Comparison of ENCODE assay signal across 8 cellular contexts in genomic region chr19:6516659-6517291, GRCh38. TPM values are rescaled to one million over a fixed set of nuclear protein-coding genes. Genes with fewer than 3 reads are reported as not detected.
DNase-seq lines count a peak whose midpoint lies in the region; ATAC-seq, FAIRE-seq and TF ChIP-seq lines count a peak whose summit lies in the region.

No MANE protein-coding gene starts in this region.

- TF ChIP-seq CTCF in GM13977 (IDR thresholded peaks at IDR 0.05; ENCODE audit: extremely low read depth, insufficient read depth, missing control alignments) (peak; percentile 95), HepG2 (CRISPR knock-in tag; IDR thresholded peaks at IDR 0.05) (peak; percentile 98)

- TF ChIP-seq POLR2A in HepG2 (IDR thresholded peaks at IDR 0.05; ENCODE audit: insufficient read depth in 1 of 2, low read depth in 2 of 2, low read length in 2 of 2) = no peak

- no peaks in the 10 kb centered on the region for H4K20me1 ChIP-seq in HepG2 (ENCODE audit: insufficient read depth, low read length)

- H3K27ac ChIP-seq in HepG2 (ENCODE audit: extremely low read length, insufficient read depth, low read length) = no peak overlapping the region

- ATAC-seq in HG03097 (IDR thresholded peaks at IDR 0.05; ENCODE audit: low FRiP score, unreplicated experiment) (peak; percentile 43), HepG2 (peak; percentile 96)

- H3K4me1 ChIP-seq in HepG2 (ENCODE audit: insufficient read depth, low read length) = peaks cover 46% of the 10 kb centered on the region

- H3K4me1 Mint-ChIP-seq in dendritic cell treated with granulocyte-macrophage colony-stimulating factor and Interleukin-4, amounts not matched to agents 40 ng/mL and 50 ng/mL, for 4 days (ENCODE audit: low read depth) = peaks cover 39% of the 10 kb centered on the region

- BruUV-seq in HepG2 (replicated peaks; lab: Mats Ljungman, UMichigan) = no TSS peak

- H3K4me2 ChIP-seq in HepG2 (ENCODE audit: low read depth, low read length) = peak overlapping the region; percentile 97

- FAIRE-seq in HepG2 (lab: Jason Lieb, UNC) = no peak

- no peaks in the 10 kb centered on the region for H3K36me3 ChIP-seq in HepG2 (replicated peaks in 1 of 2; ENCODE audit: control insufficient read depth in 1 of 2, insufficient read depth in 2 of 2, low read length in 2 of 2)

- no peaks in the 10 kb centered on the region; a peak in 1 of 5 replicates for H3K27me3 ChIP-seq in HepG2 (ENCODE audit: control insufficient read depth in 1 of 2, insufficient read depth in 2 of 2, low read length in 2 of 2)

- DNase-seq in GM13977 (ENCODE audit: low spot score) (peak; percentile 83), NCI-H526 (lab: John Stamatoyannopoulos, UW) (peak; percentile 71 to 90), HepG2 (ENCODE audit: low spot score) (peak; percentile 60), NCI-H187 treated with DMSO at 0.1 percent for 48 hours (lab: John Stamatoyannopoulos, UW) (no peak)
- peak; percentile 93 for DNase-seq in activated CD4-positive, alpha-beta T cell treated with anti-CD3 and anti-CD28 coated beads, Interleukin-2, amount 50 U/mL, for 1 hour
- peak; percentile 90 for DNase-seq in stimulated activated CD4-positive, alpha-beta T cell treated with anti-CD3 and anti-CD28 coated beads, Interleukin-1b, Interleukin-23, amount 100 ng/mL, for 48 hours

- intact Hi-C loops in dendritic cell treated with granulocyte-macrophage colony-stimulating factor and Interleukin-4, amounts not matched to agents 40 ng/mL and 50 ng/mL, for 4 days (cut with micrococcal nuclease) = loop anchor here (2.0 kb wide), 3 partner anchors 116 to 346 kb away; partner anchors contain the start of gene GPR108
- intact Hi-C loops in HepG2 (cut with micrococcal nuclease; ENCODE audit: unreplicated experiment) = loop anchor here (2.0 kb wide), 2 partner anchors 116 to 346 kb away; no protein-coding TSS in a partner anchor

- WGBS in HepG2 (ENCODE audit: low lambda C conversion rate) = 0% methylated on average over 13 of the region's 38 CpGs

- no peak for TF ChIP-seq EP300 in HepG2 (IDR thresholded peaks at IDR 0.05; ENCODE audit: low read depth in 2 of 2, low read length in 2 of 2)
- TF ChIP-seq EP300 in HepG2 (CRISPR knock-in tag; IDR thresholded peaks at IDR 0.05; ENCODE audit: borderline replicate concordance) = no peak

- CTCF ChIA-PET in HepG2 (lab: Yijun Ruan, JAX; ENCODE audit: low intra/inter-chr PET ratio, low total read pairs) = interaction anchor here (1.4 to 2.4 kb wide), 2 partner anchors 35 to 116 kb away, joined by 3 to 24 read pairs; partner anchors contain the start of gene DENND1C

- no peaks in the 10 kb centered on the region for H3K9me3 ChIP-seq in HepG2 (ENCODE audit: low read length)

- peak overlapping the region; percentile 87 for H3K4me3 Mint-ChIP-seq in dendritic cell treated with granulocyte-macrophage colony-stimulating factor and Interleukin-4, amounts not matched to agents 40 ng/mL and 50 ng/mL, for 4 days

- peak overlapping the region; percentile 85 for H3K27ac Mint-ChIP-seq in dendritic cell treated with granulocyte-macrophage colony-stimulating factor and Interleukin-4, amounts not matched to agents 40 ng/mL and 50 ng/mL, for 4 days

- H3K9me3 Mint-ChIP-seq in dendritic cell treated with granulocyte-macrophage colony-stimulating factor and Interleukin-4, amounts not matched to agents 40 ng/mL and 50 ng/mL, for 4 days = no peaks in the 10 kb centered on the region

- no peak overlapping the region for H2AFZ ChIP-seq in HepG2 (ENCODE audit: low read length)

- peaks cover 35% of the 10 kb centered on the region for H3K27me3 Mint-ChIP-seq in dendritic cell treated with granulocyte-macrophage colony-stimulating factor and Interleukin-4, amounts not matched to agents 40 ng/mL and 50 ng/mL, for 4 days

- peak; percentile 93 for TF ChIP-seq RAD21 in HepG2 (CRISPR knock-in tag; IDR thresholded peaks at IDR 0.05)

- H3K4me3 ChIP-seq in HepG2 (replicated peaks in 1 of 3; ENCODE audit: insufficient read depth in 1 of 3, low read depth in 2 of 3, low read length in 3 of 3) = peak overlapping the region; percentile 54 to 88 (median 78); a peak in 5 of 6 replicates

- in situ Hi-C loops in GM13977 (cut with MboI; ENCODE audit: low pct_unique_long_range_greater_than_20kb, low sequenced_read_pairs, unreplicated experiment) (loop anchor here (5.0 to 25.0 kb wide), 2 partner anchors 116 to 346 kb away; no protein-coding TSS in a partner anchor), HepG2 (cut with HindIII; ENCODE audit: extremely low pct_ligation_motif_present, low pct_unique_long_range_greater_than_20kb) (loop anchor here (5.0 kb wide), 1 partner anchor 116 kb away; no protein-coding TSS in a partner anchor)

- H3K79me2 ChIP-seq in HepG2 (ENCODE audit: insufficient read depth, low read length) = no peaks in the 10 kb centered on the region

- POLR2A ChIA-PET in HepG2 (lab: Yijun Ruan, JAX) = interaction anchor here (0.9 to 1.6 kb wide), 5 partner anchors 9 to 221 kb away, joined by 3 to 8 read pairs (median 4); partner anchors contain the start of genes C3, GPR108, KHSRP and TNFSF9

- peaks cover 12% of the 10 kb centered on the region for H3K36me3 Mint-ChIP-seq in dendritic cell treated with granulocyte-macrophage colony-stimulating factor and Interleukin-4, amounts not matched to agents 40 ng/mL and 50 ng/mL, for 4 days (ENCODE audit: low read depth)

- H3K9ac ChIP-seq in HepG2 (ENCODE audit: insufficient read depth, low read depth, low read length) = peak overlapping the region; percentile 57

RNA-seq across cellular contexts. Expression of gene TNFSF9, which starts 14.1 kb away (rescaled TPM):
- total RNA-seq in HepG2 (2016; rRNA removed; fragmentation: Illumina TruSeq; extraction: Trizol) = 0.20 and 1.0 TPM in 2 replicates
- total RNA-seq in HepG2 (2016; cell fraction: cytosol; rRNA removed; fragmentation: Illumina TruSeq; extraction: Trizol; ENCODE audit: low read depth) = 0.26 and 0.30 TPM in 2 replicates
- total RNA-seq in HepG2 (2016; cell fraction: insoluble cytoplasmic fraction; rRNA removed; fragmentation: Illumina TruSeq; extraction: Trizol) = 0.25 and 0.84 TPM in 2 replicates
- 0.49 and 0.62 TPM in 2 replicates for total RNA-seq in HepG2 (2016; cell fraction: membrane; rRNA removed; fragmentation: Illumina TruSeq; extraction: Trizol)
- 0.78 and 0.90 TPM in 2 replicates for total RNA-seq in HepG2 (2016; cell fraction: nucleus; rRNA removed; fragmentation: Illumina TruSeq; extraction: Trizol)
- polyA plus RNA-seq in HepG2 (2011; rRNA removed) = 1.5 and 1.8 TPM in 2 replicates
- polyA plus RNA-seq in HepG2 (2011; cell fraction: cytosol; rRNA removed) = 1.0 and 1.7 TPM in 2 replicates
- 1.2 and 1.4 TPM in 2 replicates for polyA plus RNA-seq in HepG2 (2011; cell fraction: nucleus; rRNA removed)
- 1.5 and 2.6 TPM in 2 replicates for polyA plus RNA-seq in HepG2 (2012)
- 0.10 and 0.31 TPM in 2 replicates for polyA plus RNA-seq in HepG2 (2016; cell fraction: cytosol; fragmentation: Illumina TruSeq; extraction: Trizol; ENCODE audit: low read depth)
- polyA plus RNA-seq in HepG2 (2016; cell fraction: insoluble cytoplasmic fraction; fragmentation: Illumina TruSeq; extraction: Trizol; ENCODE audit: low read depth) = 0.24 and 0.45 TPM in 2 replicates
- 0.22 and 0.38 TPM in 2 replicates for polyA plus RNA-seq in HepG2 (2016; cell fraction: membrane; fragmentation: Illumina TruSeq; extraction: Trizol; ENCODE audit: low read depth)
- polyA plus RNA-seq in HepG2 (2016; cell fraction: nucleus; fragmentation: Illumina TruSeq; extraction: Trizol; ENCODE audit: insufficient read depth, low read depth) = 1.9 and 2.1 TPM in 2 replicates
- 1.4 and 15.3 TPM in 2 replicates for polyA minus RNA-seq in HepG2 (2011; rRNA and poly(A)+ RNA removed; ENCODE audit: low replicate concordance)
- 0.40 and 1.7 TPM in 2 replicates for polyA minus RNA-seq in HepG2 (2011; cell fraction: cytosol; rRNA and poly(A)+ RNA removed)
- polyA minus RNA-seq in HepG2 (2011; cell fraction: nucleus; rRNA and poly(A)+ RNA removed) = 1.2 and 1.5 TPM in 2 replicates

RNA-seq across cellular contexts. Expression of gene TUBB4A, which starts 14.7 kb away (rescaled TPM):
- total RNA-seq in HepG2 (2016; rRNA removed; fragmentation: Illumina TruSeq; extraction: Trizol) = not detected in 2 replicates
- total RNA-seq in HepG2 (2016; cell fraction: cytosol; rRNA removed; fragmentation: Illumina TruSeq; extraction: Trizol; ENCODE audit: low read depth) = not detected in 2 replicates
- not detected in 2 replicates for total RNA-seq in HepG2 (2016; cell fraction: insoluble cytoplasmic fraction; rRNA removed; fragmentation: Illumina TruSeq; extraction: Trizol)
- not detected in 2 replicates for total RNA-seq in HepG2 (2016; cell fraction: membrane; rRNA removed; fragmentation: Illumina TruSeq; extraction: Trizol)
- not detected in 2 replicates for total RNA-seq in HepG2 (2016; cell fraction: nucleus; rRNA removed; fragmentation: Illumina TruSeq; extraction: Trizol)
- 0.21 TPM in 1 of 2 replicates, not detected in the other for polyA plus RNA-seq in HepG2 (2011; rRNA removed)
- 0.18 TPM in 1 of 2 replicates, not detected in the other for polyA plus RNA-seq in HepG2 (2011; cell fraction: cytosol; rRNA removed)
- 0.12 TPM in 1 of 2 replicates, not detected in the other for polyA plus RNA-seq in HepG2 (2011; cell fraction: nucleus; rRNA removed)
- polyA plus RNA-seq in HepG2 (2012) = 0.16 and 0.45 TPM in 2 replicates
- polyA plus RNA-seq in HepG2 (2016; cell fraction: cytosol; fragmentation: Illumina TruSeq; extraction: Trizol; ENCODE audit: low read depth) = not detected in 2 replicates
- polyA plus RNA-seq in HepG2 (2016; cell fraction: insoluble cytoplasmic fraction; fragmentation: Illumina TruSeq; extraction: Trizol; ENCODE audit: low read depth) = not detected in 2 replicates
- 0.09 TPM in 1 of 2 replicates, not detected in the other for polyA plus RNA-seq in HepG2 (2016; cell fraction: membrane; fragmentation: Illumina TruSeq; extraction: Trizol; ENCODE audit: low read depth)
- polyA plus RNA-seq in HepG2 (2016; cell fraction: nucleus; fragmentation: Illumina TruSeq; extraction: Trizol; ENCODE audit: insufficient read depth, low read depth) = not detected in 2 replicates
- polyA minus RNA-seq in HepG2 (2011; rRNA and poly(A)+ RNA removed; ENCODE audit: low replicate concordance) = 1.1 TPM in 1 of 2 replicates, not detected in the other
- polyA minus RNA-seq in HepG2 (2011; cell fraction: cytosol; rRNA and poly(A)+ RNA removed) = not detected in 2 replicates
- polyA minus RNA-seq in HepG2 (2011; cell fraction: nucleus; rRNA and poly(A)+ RNA removed) = 0.26 TPM in 1 of 2 replicates, not detected in the other

RNA-seq across cellular contexts. Expression of gene DENND1C, which starts 35.2 kb away (rescaled TPM):
- 0.04 TPM in 1 of 2 replicates, not detected in the other for total RNA-seq in HepG2 (2016; rRNA removed; fragmentation: Illumina TruSeq; extraction: Trizol)
- not detected in 2 replicates for total RNA-seq in HepG2 (2016; cell fraction: cytosol; rRNA removed; fragmentation: Illumina TruSeq; extraction: Trizol; ENCODE audit: low read depth)
- total RNA-seq in HepG2 (2016; cell fraction: insoluble cytoplasmic fraction; rRNA removed; fragmentation: Illumina TruSeq; extraction: Trizol) = 0.15 and 0.17 TPM in 2 replicates
- total RNA-seq in HepG2 (2016; cell fraction: membrane; rRNA removed; fragmentation: Illumina TruSeq; extraction: Trizol) = 0.21 TPM in 1 of 2 replicates, not detected in the other
- 0.13 TPM in 1 of 2 replicates, not detected in the other for total RNA-seq in HepG2 (2016; cell fraction: nucleus; rRNA removed; fragmentation: Illumina TruSeq; extraction: Trizol)
- polyA plus RNA-seq in HepG2 (2011; rRNA removed) = 0.73 and 0.90 TPM in 2 replicates
- polyA plus RNA-seq in HepG2 (2011; cell fraction: cytosol; rRNA removed) = 0.44 and 0.58 TPM in 2 replicates
- 1.4 and 1.9 TPM in 2 replicates for polyA plus RNA-seq in HepG2 (2011; cell fraction: nucleus; rRNA removed)
- 6.9 and 8.3 TPM in 2 replicates for polyA plus RNA-seq in HepG2 (2012)
- polyA plus RNA-seq in HepG2 (2016; cell fraction: cytosol; fragmentation: Illumina TruSeq; extraction: Trizol; ENCODE audit: low read depth) = 0.07 and 0.09 TPM in 2 replicates
- 0.15 and 0.23 TPM in 2 replicates for polyA plus RNA-seq in HepG2 (2016; cell fraction: insoluble cytoplasmic fraction; fragmentation: Illumina TruSeq; extraction: Trizol; ENCODE audit: low read depth)
- 0.22 and 0.23 TPM in 2 replicates for polyA plus RNA-seq in HepG2 (2016; cell fraction: membrane; fragmentation: Illumina TruSeq; extraction: Trizol; ENCODE audit: low read depth)
- polyA plus RNA-seq in HepG2 (2016; cell fraction: nucleus; fragmentation: Illumina TruSeq; extraction: Trizol; ENCODE audit: insufficient read depth, low read depth) = 0.51 and 1.3 TPM in 2 replicates
- polyA minus RNA-seq in HepG2 (2011; rRNA and poly(A)+ RNA removed; ENCODE audit: low replicate concordance) = 0.14 and 0.19 TPM in 2 replicates
- polyA minus RNA-seq in HepG2 (2011; cell fraction: cytosol; rRNA and poly(A)+ RNA removed) = not detected in 2 replicates
- polyA minus RNA-seq in HepG2 (2011; cell fraction: nucleus; rRNA and poly(A)+ RNA removed) = 0.13 and 0.87 TPM in 2 replicates

RNA-seq across cellular contexts. Expression of gene CRB3, which starts 52.7 kb away (rescaled TPM):
- total RNA-seq in HepG2 (2016; rRNA removed; fragmentation: Illumina TruSeq; extraction: Trizol) = 21.9 and 25.6 TPM in 2 replicates
- total RNA-seq in HepG2 (2016; cell fraction: cytosol; rRNA removed; fragmentation: Illumina TruSeq; extraction: Trizol; ENCODE audit: low read depth) = 34.9 and 45.5 TPM in 2 replicates
- 20.4 and 26.4 TPM in 2 replicates for total RNA-seq in HepG2 (2016; cell fraction: insoluble cytoplasmic fraction; rRNA removed; fragmentation: Illumina TruSeq; extraction: Trizol)
- 39.1 and 47.5 TPM in 2 replicates for total RNA-seq in HepG2 (2016; cell fraction: membrane; rRNA removed; fragmentation: Illumina TruSeq; extraction: Trizol)
- 16.4 and 16.8 TPM in 2 replicates for total RNA-seq in HepG2 (2016; cell fraction: nucleus; rRNA removed; fragmentation: Illumina TruSeq; extraction: Trizol)
- polyA plus RNA-seq in HepG2 (2011; rRNA removed) = 10.6 and 12.5 TPM in 2 replicates
- 13.5 and 23.8 TPM in 2 replicates for polyA plus RNA-seq in HepG2 (2011; cell fraction: cytosol; rRNA removed)
- 15.9 and 16.5 TPM in 2 replicates for polyA plus RNA-seq in HepG2 (2011; cell fraction: nucleus; rRNA removed)
- 5.0 and 7.1 TPM in 2 replicates for polyA plus RNA-seq in HepG2 (2012)
- polyA plus RNA-seq in HepG2 (2016; cell fraction: cytosol; fragmentation: Illumina TruSeq; extraction: Trizol; ENCODE audit: low read depth) = 39.3 and 47.3 TPM in 2 replicates
- 17.8 and 19.5 TPM in 2 replicates for polyA plus RNA-seq in HepG2 (2016; cell fraction: insoluble cytoplasmic fraction; fragmentation: Illumina TruSeq; extraction: Trizol; ENCODE audit: low read depth)
- polyA plus RNA-seq in HepG2 (2016; cell fraction: membrane; fragmentation: Illumina TruSeq; extraction: Trizol; ENCODE audit: low read depth) = 32.7 and 32.9 TPM in 2 replicates
- polyA plus RNA-seq in HepG2 (2016; cell fraction: nucleus; fragmentation: Illumina TruSeq; extraction: Trizol; ENCODE audit: insufficient read depth, low read depth) = 21.1 and 24.5 TPM in 2 replicates
- polyA minus RNA-seq in HepG2 (2011; rRNA and poly(A)+ RNA removed; ENCODE audit: low replicate concordance) = 4.1 and 21.4 TPM in 2 replicates
- 6.7 and 8.7 TPM in 2 replicates for polyA minus RNA-seq in HepG2 (2011; cell fraction: cytosol; rRNA and poly(A)+ RNA removed)
- 3.2 and 4.1 TPM in 2 replicates for polyA minus RNA-seq in HepG2 (2011; cell fraction: nucleus; rRNA and poly(A)+ RNA removed)

RNA-seq across cellular contexts. Expression of gene SLC25A23, which starts 57.2 kb away (rescaled TPM):
- total RNA-seq in HepG2 (2016; rRNA removed; fragmentation: Illumina TruSeq; extraction: Trizol) = 15.2 and 16.5 TPM in 2 replicates
- total RNA-seq in HepG2 (2016; cell fraction: cytosol; rRNA removed; fragmentation: Illumina TruSeq; extraction: Trizol; ENCODE audit: low read depth) = 26.3 and 28.9 TPM in 2 replicates
- 13.3 and 14.6 TPM in 2 replicates for total RNA-seq in HepG2 (2016; cell fraction: insoluble cytoplasmic fraction; rRNA removed; fragmentation: Illumina TruSeq; extraction: Trizol)
- 50.4 and 52.4 TPM in 2 replicates for total RNA-seq in HepG2 (2016; cell fraction: membrane; rRNA removed; fragmentation: Illumina TruSeq; extraction: Trizol)
- total RNA-seq in HepG2 (2016; cell fraction: nucleus; rRNA removed; fragmentation: Illumina TruSeq; extraction: Trizol) = 9.1 and 11.0 TPM in 2 replicates
- polyA plus RNA-seq in HepG2 (2011; rRNA removed) = 12.4 and 13.2 TPM in 2 replicates
- polyA plus RNA-seq in HepG2 (2011; cell fraction: cytosol; rRNA removed) = 12.8 and 15.5 TPM in 2 replicates
- polyA plus RNA-seq in HepG2 (2011; cell fraction: nucleus; rRNA removed) = 19.1 and 20.9 TPM in 2 replicates
- polyA plus RNA-seq in HepG2 (2012) = 19.4 and 21.6 TPM in 2 replicates
- 47.4 and 51.9 TPM in 2 replicates for polyA plus RNA-seq in HepG2 (2016; cell fraction: cytosol; fragmentation: Illumina TruSeq; extraction: Trizol; ENCODE audit: low read depth)
- 30.3 and 41.9 TPM in 2 replicates for polyA plus RNA-seq in HepG2 (2016; cell fraction: insoluble cytoplasmic fraction; fragmentation: Illumina TruSeq; extraction: Trizol; ENCODE audit: low read depth)
- polyA plus RNA-seq in HepG2 (2016; cell fraction: membrane; fragmentation: Illumina TruSeq; extraction: Trizol; ENCODE audit: low read depth) = 83.9 and 107 TPM in 2 replicates
- 30.2 and 30.9 TPM in 2 replicates for polyA plus RNA-seq in HepG2 (2016; cell fraction: nucleus; fragmentation: Illumina TruSeq; extraction: Trizol; ENCODE audit: insufficient read depth, low read depth)
- polyA minus RNA-seq in HepG2 (2011; rRNA and poly(A)+ RNA removed; ENCODE audit: low replicate concordance) = 16.3 and 18.2 TPM in 2 replicates
- polyA minus RNA-seq in HepG2 (2011; cell fraction: cytosol; rRNA and poly(A)+ RNA removed) = 13.7 and 14.5 TPM in 2 replicates
- 5.0 and 5.5 TPM in 2 replicates for polyA minus RNA-seq in HepG2 (2011; cell fraction: nucleus; rRNA and poly(A)+ RNA removed)
